In the genomic region with DNA sequence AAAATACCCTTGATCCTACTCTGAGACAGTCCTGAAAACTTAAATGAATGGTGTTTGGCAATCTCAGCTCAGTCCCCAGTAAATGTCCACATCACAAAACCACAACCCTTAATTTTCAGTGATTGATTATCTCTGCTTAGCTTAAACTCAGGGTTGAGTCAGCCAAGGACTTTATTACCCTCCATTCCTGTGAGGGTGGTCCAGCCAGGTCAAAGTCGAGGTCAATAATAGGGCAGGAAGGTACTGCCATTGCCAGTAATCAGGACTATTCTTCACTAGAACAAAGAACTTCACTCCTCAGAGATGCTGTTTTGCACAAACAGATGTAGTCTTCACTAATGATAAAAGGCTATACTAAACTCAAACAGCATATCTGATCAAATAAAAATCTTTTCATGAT, we compare ENCODE assay signal across 12 cellular contexts.
A peak's percentile ranks its signal among the peaks of the same experiment; 100 is the strongest.
DNase-seq lines count a peak whose midpoint lies in the region; ATAC-seq and TF ChIP-seq lines count a peak whose summit lies in the region.
"Had no signal": no experiment of that assay in that cellular context is flagged by ENCODE, and none has a peak within 500 bp of the region (broad histone marks: within the 10 kb centered on the region; RNA-seq: fewer than 3 reads in every experiment).

No MANE protein-coding gene starts in this region.

- H4K5ac ChIP-seq in mesendoderm (ENCODE audit: low read length): no peak overlapping the region

- no peak for TF ChIP-seq POLR2A in gastrocnemius medialis (IDR thresholded peaks at IDR 0.05)

- H3K18ac ChIP-seq in mesendoderm (ENCODE audit: low read length): no peak overlapping the region

- H3K27ac ChIP-seq in HUES64 (ENCODE audit: low read depth, low read length) (peak overlapping the region; percentile 88), endodermal cell (ENCODE audit: low read depth, low read length) (no peak overlapping the region), mesendoderm (ENCODE audit: low read depth, low read length) (no peak overlapping the region), gastrocnemius medialis (no peak overlapping the region)
- H3K27ac ChIP-seq: RWPE1 had no signal

- H3K9me3 Mint-ChIP-seq in endodermal cell: no peaks in the 10 kb centered on the region
- H3K9me3 Mint-ChIP-seq: CD8-positive, alpha-beta T cell had no signal

- H3K27me3 ChIP-seq in HUES64 (ENCODE audit: insufficient read depth, low read length) (no peaks in the 10 kb centered on the region), endodermal cell (ENCODE audit: control insufficient read depth, insufficient read depth, low read length, poor library complexity, severe bottlenecking) (no peaks in the 10 kb centered on the region), mesendoderm (ENCODE audit: insufficient read depth, low read length, poor library complexity) (no peaks in the 10 kb centered on the region), gastrocnemius medialis (no peaks in the 10 kb centered on the region)

- TF ChIP-seq CTCF in endodermal cell (conservative IDR thresholded peaks at IDR 0.05): no peak
- no peak for TF ChIP-seq CTCF in gastrocnemius medialis (IDR thresholded peaks at IDR 0.05 in 4 of 5, conservative IDR thresholded peaks at IDR 0.05 in 1 of 5)

- H3K9ac ChIP-seq in HUES64 (ENCODE audit: low read depth, low read length): no peak overlapping the region
- no peak overlapping the region for H3K9ac ChIP-seq in endodermal cell (ENCODE audit: extremely low read depth, low read length, poor library complexity, severe bottlenecking)
- no peak overlapping the region for H3K9ac ChIP-seq in mesendoderm (ENCODE audit: low read length)

- H3K36me3 ChIP-seq in HUES64 (ENCODE audit: insufficient read depth, low read length) (no peaks in the 10 kb centered on the region), endodermal cell (ENCODE audit: control insufficient read depth, insufficient read depth, low read length) (no peaks in the 10 kb centered on the region), mesendoderm (ENCODE audit: control insufficient read depth, insufficient read depth, low read length) (no peaks in the 10 kb centered on the region), gastrocnemius medialis (no peaks in the 10 kb centered on the region)

- no peak overlapping the region for H3K56ac ChIP-seq in mesendoderm (ENCODE audit: low read length)

- no peaks in the 10 kb centered on the region for H3K36me3 Mint-ChIP-seq in endodermal cell (ENCODE audit: low read depth)
- H3K36me3 Mint-ChIP-seq: CD8-positive, alpha-beta T cell had no signal

- H3K4me3 ChIP-seq in HUES64 (ENCODE audit: low read length) (peak overlapping the region; percentile 17; the same call in 1 of the 2 replicates), endodermal cell (ENCODE audit: low read length) (no peak overlapping the region), mesendoderm (ENCODE audit: low read length) (no peak overlapping the region), gastrocnemius medialis (no peak overlapping the region)
- H3K4me3 ChIP-seq: K562 had no signal

- H3K4me1 Mint-ChIP-seq in endodermal cell: peaks cover 15% of the 10 kb centered on the region

- no peak overlapping the region for H4K8ac ChIP-seq in mesendoderm (ENCODE audit: low read depth, low read length)

- WGBS in HUES64: 26% methylated on average over 1 of the region's 1 CpG
- WGBS in endodermal cell (ENCODE audit: insufficient coverage in 1 of 2, insufficient read length in 1 of 2), 2 experiments: 31 to 40% methylated on average over 1 of the region's 1 CpG
- WGBS in mesendoderm (ENCODE audit: extremely low coverage, insufficient coverage, low lambda C conversion rate): no CpG with 5 or more reads among the region's 1 CpG

- no peak overlapping the region for H2BK120ac ChIP-seq in mesendoderm (ENCODE audit: low read depth, low read length)

- H2BK15ac ChIP-seq in mesendoderm (replicated peaks; ENCODE audit: low read depth): no peak overlapping the region

- H3K4me3 Mint-ChIP-seq in endodermal cell: no peak overlapping the region
- H3K4me3 Mint-ChIP-seq: CD8-positive, alpha-beta T cell had no signal

- in situ Hi-C loops in gastrocnemius medialis (cut with MboI; ENCODE audit: low sequenced_read_pairs in 4 of 4): no loop called here

- H3K27me3 Mint-ChIP-seq in endodermal cell (ENCODE audit: insufficient read depth): no peaks in the 10 kb centered on the region

- no peak overlapping the region for H3K4me2 ChIP-seq in mesendoderm (ENCODE audit: low read length)

- ATAC-seq in gastrocnemius medialis: no peak
- ATAC-seq: CD8-positive, alpha-beta T cell; K562 had no signal

- H3K27ac Mint-ChIP-seq in endodermal cell: peak overlapping the region; percentile 74
- H3K27ac Mint-ChIP-seq: CD8-positive, alpha-beta T cell had no signal

- H2BK5ac ChIP-seq in mesendoderm (ENCODE audit: low read length): no peak overlapping the region

- H3K4me1 ChIP-seq in HUES64 (ENCODE audit: insufficient read depth, low read length) (peaks cover 29% of the 10 kb centered on the region), endodermal cell (ENCODE audit: control insufficient read depth, insufficient read depth, low read length) (no peaks in the 10 kb centered on the region), mesendoderm (ENCODE audit: control insufficient read depth, low read depth, low read length) (no peaks in the 10 kb centered on the region), gastrocnemius medialis (no peaks in the 10 kb centered on the region)

- no peaks in the 10 kb centered on the region for H3K9me3 ChIP-seq in HUES64 (ENCODE audit: insufficient read depth, low read depth, low read length)
- no peaks in the 10 kb centered on the region for H3K9me3 ChIP-seq in endodermal cell (ENCODE audit: control insufficient read depth, low read length)
- no peaks in the 10 kb centered on the region for H3K9me3 ChIP-seq in gastrocnemius medialis

- intact Hi-C loops in posterior vena cava (cut with DNase I) (no loop called here), gastrocnemius medialis (cut with DNase I; ENCODE audit: low total_unique reads) (no loop called here)

- DNase-seq in endodermal cell (peak; percentile 52), mesendoderm (peak; percentile 25), COR-L47 (lab: John Stamatoyannopoulos, UW) (no peak), glomerular visceral epithelial cell (ENCODE audit: extremely low spot score) (no peak), posterior vena cava (ENCODE audit: low spot score) (no peak), gastrocnemius medialis (no peak)
- DNase-seq: CD8-positive, alpha-beta T cell; NCI-H1436 treated with DMSO at 0.1 percent for 48 hours; NCI-H2081 had no signal

- no peak overlapping the region for H3K23ac ChIP-seq in mesendoderm (ENCODE audit: low read length)

- H3K79me1 ChIP-seq in mesendoderm (ENCODE audit: low read length): no peaks in the 10 kb centered on the region

- no peak overlapping the region for H2AK5ac ChIP-seq in mesendoderm (ENCODE audit: low read length)

- no peak overlapping the region for H3K4ac ChIP-seq in mesendoderm (ENCODE audit: low read depth, low read length)

- no peaks in the 10 kb centered on the region for H3K79me2 ChIP-seq in mesendoderm (ENCODE audit: control insufficient read depth, insufficient read depth, low read length)

Comparison
In these comparisons a context has a peak if more than half of its experiments do, and no peak if none do; other contexts are left out.
1. DNase-seq: peak in endodermal cell (single experiment) and mesendoderm (single experiment); none in COR-L47 (single experiment), glomerular visceral epithelial cell (single experiment), posterior vena cava (single experiment) and gastrocnemius medialis (0 of 2).